In genomic region chr6:11782524-11782923, GRCh38 we compare ENCODE assay signal across 1 cellular context.
TF ChIP-seq lines count a peak whose summit lies in the region.

No MANE protein-coding gene starts in this region.

TF ChIP-seq in K562, 482 proteins besides CTCF, POLR2A, EP300 and RAD21 (continued from another document):
- TF ChIP-seq NR3C1 (CRISPR knock-in tag; IDR thresholded peaks at IDR 0.05): no peak
- no peak for TF ChIP-seq FIP1L1 (IDR thresholded peaks at IDR 0.05; ENCODE audit: low read depth, low read length, poor library complexity, severe bottlenecking)
- TF ChIP-seq CEBPG (CRISPR knock-in tag; IDR thresholded peaks at IDR 0.05): no peak
- TF ChIP-seq CEBPG (tag; conservative IDR thresholded peaks at IDR 0.05 in 1 of 2, IDR thresholded peaks at IDR 0.05 in 1 of 2): 0 out of 4 replicates have a peak, but pooled peaks of 1 of the 2 experiments have one; percentile 5
- no peak for TF ChIP-seq CHD2 (IDR thresholded peaks at IDR 0.05; ENCODE audit: low read depth, low read length)
- TF ChIP-seq PHB2 (IDR thresholded peaks at IDR 0.05; ENCODE audit: low read depth): no peak
- peak; percentile 62; the same call in 1 of the 2 replicates for TF ChIP-seq TRIM28 (IDR thresholded peaks at IDR 0.05)
- no peak for TF ChIP-seq MNT (conservative IDR thresholded peaks at IDR 0.05)
- TF ChIP-seq PURB (CRISPR knock-in tag; IDR thresholded peaks at IDR 0.05; ENCODE audit: low read depth): no peak
